In genomic region chr3:111173906-111174305, GRCh38 we compare ENCODE assay signal across 2 cellular contexts.
TF ChIP-seq lines count a peak whose summit lies in the region.

No MANE protein-coding gene starts in this region.

TF ChIP-seq in A549, 52 proteins besides CTCF, POLR2A, EP300 and RAD21 (continued from another document):
- TF ChIP-seq, protein P1, sequence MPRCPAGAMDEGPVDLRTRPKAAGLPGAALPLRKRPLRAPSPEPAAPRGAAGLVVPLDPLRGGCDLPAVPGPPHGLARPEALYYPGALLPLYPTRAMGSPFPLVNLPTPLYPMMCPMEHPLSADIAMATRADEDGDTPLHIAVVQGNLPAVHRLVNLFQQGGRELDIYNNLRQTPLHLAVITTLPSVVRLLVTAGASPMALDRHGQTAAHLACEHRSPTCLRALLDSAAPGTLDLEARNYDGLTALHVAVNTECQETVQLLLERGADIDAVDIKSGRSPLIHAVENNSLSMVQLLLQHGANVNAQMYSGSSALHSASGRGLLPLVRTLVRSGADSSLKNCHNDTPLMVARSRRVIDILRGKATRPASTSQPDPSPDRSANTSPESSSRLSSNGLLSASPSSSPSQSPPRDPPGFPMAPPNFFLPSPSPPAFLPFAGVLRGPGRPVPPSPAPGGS (IDR thresholded peaks at IDR 0.05): no peak
- TF ChIP-seq CHD4 (IDR thresholded peaks at IDR 0.05; ENCODE audit: borderline replicate concordance) (no peak), TP53 (CRISPR knock-in tag; IDR thresholded peaks at IDR 0.05) (no peak), HOXA7 (CRISPR knock-in tag; IDR thresholded peaks at IDR 0.05) (no peak), ZNF302 (CRISPR knock-in tag; IDR thresholded peaks at IDR 0.05) (no peak), KDM5A (IDR thresholded peaks at IDR 0.05) (no peak), RFX5 (IDR thresholded peaks at IDR 0.05) (no peak), FOSL2 (IDR thresholded peaks at IDR 0.05) (no peak), FOSL2 (CRISPR knock-in tag; IDR thresholded peaks at IDR 0.05) (no peak)
- TF ChIP-seq, protein P2, sequence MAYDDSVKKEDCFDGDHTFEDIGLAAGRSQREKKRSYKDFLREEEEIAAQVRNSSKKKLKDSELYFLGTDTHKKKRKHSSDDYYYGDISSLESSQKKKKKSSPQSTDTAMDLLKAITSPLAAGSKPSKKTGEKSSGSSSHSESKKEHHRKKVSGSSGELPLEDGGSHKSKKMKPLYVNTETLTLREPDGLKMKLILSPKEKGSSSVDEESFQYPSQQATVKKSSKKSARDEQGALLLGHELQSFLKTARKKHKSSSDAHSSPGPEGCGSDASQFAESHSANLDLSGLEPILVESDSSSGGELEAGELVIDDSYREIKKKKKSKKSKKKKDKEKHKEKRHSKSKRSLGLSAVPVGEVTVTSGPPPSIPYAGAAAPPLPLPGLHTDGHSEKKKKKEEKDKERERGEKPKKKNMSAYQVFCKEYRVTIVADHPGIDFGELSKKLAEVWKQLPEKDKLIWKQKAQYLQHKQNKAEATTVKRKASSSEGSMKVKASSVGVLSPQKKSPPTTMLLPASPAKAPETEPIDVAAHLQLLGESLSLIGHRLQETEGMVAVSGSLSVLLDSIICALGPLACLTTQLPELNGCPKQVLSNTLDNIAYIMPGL (CRISPR knock-in tag; IDR thresholded peaks at IDR 0.05; ENCODE audit: borderline replicate concordance): no peak
- TF ChIP-seq, protein P3, sequence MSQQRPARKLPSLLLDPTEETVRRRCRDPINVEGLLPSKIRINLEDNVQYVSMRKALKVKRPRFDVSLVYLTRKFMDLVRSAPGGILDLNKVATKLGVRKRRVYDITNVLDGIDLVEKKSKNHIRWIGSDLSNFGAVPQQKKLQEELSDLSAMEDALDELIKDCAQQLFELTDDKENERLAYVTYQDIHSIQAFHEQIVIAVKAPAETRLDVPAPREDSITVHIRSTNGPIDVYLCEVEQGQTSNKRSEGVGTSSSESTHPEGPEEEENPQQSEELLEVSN (IDR thresholded peaks at IDR 0.05; ENCODE audit: borderline replicate concordance, low read depth): no peak

TF ChIP-seq in GM23338, 12 proteins besides CTCF, POLR2A, EP300 and RAD21 (continued from another document):
- TF ChIP-seq, protein P4, sequence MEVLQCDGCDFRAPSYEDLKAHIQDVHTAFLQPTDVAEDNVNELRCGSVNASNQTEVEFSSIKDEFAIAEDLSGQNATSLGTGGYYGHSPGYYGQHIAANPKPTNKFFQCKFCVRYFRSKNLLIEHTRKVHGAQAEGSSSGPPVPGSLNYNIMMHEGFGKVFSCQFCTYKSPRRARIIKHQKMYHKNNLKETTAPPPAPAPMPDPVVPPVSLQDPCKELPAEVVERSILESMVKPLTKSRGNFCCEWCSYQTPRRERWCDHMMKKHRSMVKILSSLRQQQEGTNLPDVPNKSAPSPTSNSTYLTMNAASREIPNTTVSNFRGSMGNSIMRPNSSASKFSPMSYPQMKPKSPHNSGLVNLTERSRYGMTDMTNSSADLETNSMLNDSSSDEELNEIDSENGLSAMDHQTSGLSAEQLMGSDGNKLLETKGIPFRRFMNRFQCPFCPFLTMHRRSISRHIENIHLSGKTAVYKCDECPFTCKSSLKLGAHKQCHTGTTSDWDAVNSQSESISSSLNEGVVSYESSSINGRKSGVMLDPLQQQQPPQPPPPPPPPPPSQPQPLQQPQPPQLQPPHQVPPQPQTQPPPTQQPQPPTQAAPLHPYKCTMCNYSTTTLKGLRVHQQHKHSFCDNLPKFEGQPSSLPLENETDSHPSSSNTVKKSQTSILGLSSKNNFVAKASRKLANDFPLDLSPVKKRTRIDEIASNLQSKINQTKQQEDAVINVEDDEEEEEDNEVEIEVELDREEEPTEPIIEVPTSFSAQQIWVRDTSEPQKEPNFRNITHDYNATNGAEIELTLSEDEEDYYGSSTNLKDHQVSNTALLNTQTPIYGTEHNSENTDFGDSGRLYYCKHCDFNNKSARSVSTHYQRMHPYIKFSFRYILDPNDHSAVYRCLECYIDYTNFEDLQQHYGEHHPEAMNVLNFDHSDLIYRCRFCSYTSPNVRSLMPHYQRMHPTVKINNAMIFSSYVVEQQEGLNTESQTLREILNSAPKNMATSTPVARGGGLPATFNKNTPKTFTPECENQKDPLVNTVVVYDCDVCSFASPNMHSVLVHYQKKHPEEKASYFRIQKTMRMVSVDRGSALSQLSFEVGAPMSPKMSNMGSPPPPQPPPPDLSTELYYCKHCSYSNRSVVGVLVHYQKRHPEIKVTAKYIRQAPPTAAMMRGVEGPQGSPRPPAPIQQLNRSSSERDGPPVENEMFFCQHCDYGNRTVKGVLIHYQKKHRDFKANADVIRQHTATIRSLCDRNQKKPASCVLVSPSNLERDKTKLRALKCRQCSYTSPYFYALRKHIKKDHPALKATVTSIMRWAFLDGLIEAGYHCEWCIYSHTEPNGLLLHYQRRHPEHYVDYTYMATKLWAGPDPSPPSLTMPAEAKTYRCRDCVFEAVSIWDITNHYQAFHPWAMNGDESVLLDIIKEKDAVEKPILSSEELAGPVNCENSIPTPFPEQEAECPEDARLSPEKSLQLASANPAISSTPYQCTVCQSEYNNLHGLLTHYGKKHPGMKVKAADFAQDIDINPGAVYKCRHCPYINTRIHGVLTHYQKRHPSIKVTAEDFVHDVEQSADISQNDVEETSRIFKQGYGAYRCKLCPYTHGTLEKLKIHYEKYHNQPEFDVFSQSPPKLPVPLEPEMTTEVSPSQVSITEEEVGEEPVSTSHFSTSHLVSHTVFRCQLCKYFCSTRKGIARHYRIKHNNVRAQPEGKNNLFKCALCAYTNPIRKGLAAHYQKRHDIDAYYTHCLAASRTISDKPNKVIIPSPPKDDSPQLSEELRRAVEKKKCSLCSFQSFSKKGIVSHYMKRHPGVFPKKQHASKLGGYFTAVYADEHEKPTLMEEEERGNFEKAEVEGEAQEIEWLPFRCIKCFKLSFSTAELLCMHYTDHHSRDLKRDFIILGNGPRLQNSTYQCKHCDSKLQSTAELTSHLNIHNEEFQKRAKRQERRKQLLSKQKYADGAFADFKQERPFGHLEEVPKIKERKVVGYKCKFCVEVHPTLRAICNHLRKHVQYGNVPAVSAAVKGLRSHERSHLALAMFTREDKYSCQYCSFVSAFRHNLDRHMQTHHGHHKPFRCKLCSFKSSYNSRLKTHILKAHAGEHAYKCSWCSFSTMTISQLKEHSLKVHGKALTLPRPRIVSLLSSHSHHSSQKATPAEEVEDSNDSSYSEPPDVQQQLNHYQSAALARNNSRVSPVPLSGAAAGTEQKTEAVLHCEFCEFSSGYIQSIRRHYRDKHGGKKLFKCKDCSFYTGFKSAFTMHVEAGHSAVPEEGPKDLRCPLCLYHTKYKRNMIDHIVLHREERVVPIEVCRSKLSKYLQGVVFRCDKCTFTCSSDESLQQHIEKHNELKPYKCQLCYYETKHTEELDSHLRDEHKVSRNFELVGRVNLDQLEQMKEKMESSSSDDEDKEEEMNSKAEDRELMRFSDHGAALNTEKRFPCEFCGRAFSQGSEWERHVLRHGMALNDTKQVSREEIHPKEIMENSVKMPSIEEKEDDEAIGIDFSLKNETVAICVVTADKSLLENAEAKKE (CRISPR knock-in tag; IDR thresholded peaks at IDR 0.05): no peak
- TF ChIP-seq JUNB (IDR thresholded peaks at IDR 0.05; ENCODE audit: unreplicated experiment) (no peak), ETS1 (IDR thresholded peaks at IDR 0.05) (no peak), EZH2 (IDR thresholded peaks at IDR 0.05; ENCODE audit: low read depth, unreplicated experiment) (no peak), STAT1 (IDR thresholded peaks at IDR 0.05; ENCODE audit: unreplicated experiment) (no peak), NANOG (IDR thresholded peaks at IDR 0.05; ENCODE audit: borderline replicate concordance) (no peak), ZNF331 (CRISPR knock-in tag; IDR thresholded peaks at IDR 0.05; ENCODE audit: low read depth) (no peak), POLR2AphosphoS5 (IDR thresholded peaks at IDR 0.05; ENCODE audit: low read depth) (no peak), CREB1 (CRISPR knock-in tag; IDR thresholded peaks at IDR 0.05; ENCODE audit: low read depth) (no peak), EZH2phosphoT487 (IDR thresholded peaks at IDR 0.05; ENCODE audit: unreplicated experiment) (no peak)
- TF ChIP-seq, protein P5, sequence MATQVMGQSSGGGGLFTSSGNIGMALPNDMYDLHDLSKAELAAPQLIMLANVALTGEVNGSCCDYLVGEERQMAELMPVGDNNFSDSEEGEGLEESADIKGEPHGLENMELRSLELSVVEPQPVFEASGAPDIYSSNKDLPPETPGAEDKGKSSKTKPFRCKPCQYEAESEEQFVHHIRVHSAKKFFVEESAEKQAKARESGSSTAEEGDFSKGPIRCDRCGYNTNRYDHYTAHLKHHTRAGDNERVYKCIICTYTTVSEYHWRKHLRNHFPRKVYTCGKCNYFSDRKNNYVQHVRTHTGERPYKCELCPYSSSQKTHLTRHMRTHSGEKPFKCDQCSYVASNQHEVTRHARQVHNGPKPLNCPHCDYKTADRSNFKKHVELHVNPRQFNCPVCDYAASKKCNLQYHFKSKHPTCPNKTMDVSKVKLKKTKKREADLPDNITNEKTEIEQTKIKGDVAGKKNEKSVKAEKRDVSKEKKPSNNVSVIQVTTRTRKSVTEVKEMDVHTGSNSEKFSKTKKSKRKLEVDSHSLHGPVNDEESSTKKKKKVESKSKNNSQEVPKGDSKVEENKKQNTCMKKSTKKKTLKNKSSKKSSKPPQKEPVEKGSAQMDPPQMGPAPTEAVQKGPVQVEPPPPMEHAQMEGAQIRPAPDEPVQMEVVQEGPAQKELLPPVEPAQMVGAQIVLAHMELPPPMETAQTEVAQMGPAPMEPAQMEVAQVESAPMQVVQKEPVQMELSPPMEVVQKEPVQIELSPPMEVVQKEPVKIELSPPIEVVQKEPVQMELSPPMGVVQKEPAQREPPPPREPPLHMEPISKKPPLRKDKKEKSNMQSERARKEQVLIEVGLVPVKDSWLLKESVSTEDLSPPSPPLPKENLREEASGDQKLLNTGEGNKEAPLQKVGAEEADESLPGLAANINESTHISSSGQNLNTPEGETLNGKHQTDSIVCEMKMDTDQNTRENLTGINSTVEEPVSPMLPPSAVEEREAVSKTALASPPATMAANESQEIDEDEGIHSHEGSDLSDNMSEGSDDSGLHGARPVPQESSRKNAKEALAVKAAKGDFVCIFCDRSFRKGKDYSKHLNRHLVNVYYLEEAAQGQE (IDR thresholded peaks at IDR 0.05; ENCODE audit: unreplicated experiment): no peak
